ENCODE assay signal across 30 cellular contexts in genomic region chr9:17121264-17121663, GRCh38.
"Had no signal": no experiment of that assay in that cellular context is flagged by ENCODE, and none has a peak within 500 bp of the region (broad histone marks: within the 10 kb centered on the region; RNA-seq: fewer than 3 reads in every experiment).

No MANE protein-coding gene starts in this region.

- H3K27ac Mint-ChIP-seq: memory B cell; mesothelial cell of epicardium; naive B cell; nephron; stimulated activated memory B cell treated with anti-CD40 and anti-IgM and Interleukin-4, amounts not matched to agents 10 μg/mL and 1 μg/mL and 100 μg/mL, for 72 hours; type B pancreatic cell had no signal

- H3K4me3 ChIP-seq: dorsolateral prefrontal cortex, gastroesophageal sphincter, heart left ventricle, lung, mucosa of descending colon, ovary, psoas muscle, sigmoid colon, testis, tibial artery had no signal

- H3K36me3 Mint-ChIP-seq: memory B cell; mesothelial cell of epicardium; naive B cell; stimulated activated memory B cell treated with anti-CD40 and anti-IgM and Interleukin-4, amounts not matched to agents 10 μg/mL and 1 μg/mL and 100 μg/mL, for 72 hours; type B pancreatic cell had no signal

- H3K27ac ChIP-seq: dorsolateral prefrontal cortex, epithelial cell of prostate, gastroesophageal sphincter, heart left ventricle, ovary, psoas muscle, sigmoid colon, testis, tibial artery had no signal

- H3K27me3 Mint-ChIP-seq: memory B cell; stimulated activated memory B cell treated with anti-CD40 and anti-IgM and Interleukin-4, amounts not matched to agents 10 μg/mL and 1 μg/mL and 100 μg/mL, for 72 hours had no signal

- H3K4me3 Mint-ChIP-seq: memory B cell; mesothelial cell of epicardium; naive B cell; nephron; stimulated activated memory B cell treated with anti-CD40 and anti-IgM and Interleukin-4, amounts not matched to agents 10 μg/mL and 1 μg/mL and 100 μg/mL, for 72 hours; type B pancreatic cell had no signal

- FAIRE-seq: colon, kidney had no signal

- H3K9me3 ChIP-seq: gastroesophageal sphincter, heart left ventricle, mucosa of descending colon, ovary, psoas muscle, sigmoid colon, testis, tibial artery had no signal

- H3K36me3 ChIP-seq: gastroesophageal sphincter, heart left ventricle, ovary, sigmoid colon, tibial artery had no signal

- H3K27me3 ChIP-seq: dorsolateral prefrontal cortex, gastroesophageal sphincter, heart left ventricle, ovary, sigmoid colon, testis, tibial artery had no signal

- H3K4me1 ChIP-seq: heart left ventricle, psoas muscle, testis had no signal

- ATAC-seq: esophagus mucosa; gastroesophageal sphincter; heart left ventricle; left lobe of liver; mucosa of descending colon; psoas muscle; right cardiac atrium; stimulated activated memory B cell treated with anti-CD40 and anti-IgM and Interleukin-4, amounts not matched to agents 10 μg/mL and 1 μg/mL and 100 μg/mL, for 72 hours; stimulated activated naive CD8-positive, alpha-beta T cell treated with anti-CD3 and anti-CD28 coated beads, Interleukin-15, Interleukin-2, amounts not matched to agents 100 U/mL and 50 U/mL, for 24 hours had no signal

- H3K9me3 Mint-ChIP-seq: type B pancreatic cell had no signal

- H3K4me1 Mint-ChIP-seq: memory B cell; mesothelial cell of epicardium; naive B cell; nephron; stimulated activated memory B cell treated with anti-CD40 and anti-IgM and Interleukin-4, amounts not matched to agents 10 μg/mL and 1 μg/mL and 100 μg/mL, for 72 hours had no signal

- DNase-seq: dorsolateral prefrontal cortex; effector CD4-positive, alpha-beta T cell; foreskin fibroblast; heart left ventricle; hippocampal formation; kidney; mucosa of descending colon; naive B cell; occipital lobe; ovary; posterior cingulate gyrus; psoas muscle; right cardiac atrium; sigmoid colon; stimulated activated CD4-positive, alpha-beta T cell treated with anti-CD3 and anti-CD28 coated beads, Interleukin-4, amount 100 ng/mL, for 4 hours; stimulated activated naive CD8-positive, alpha-beta T cell treated with anti-CD3 and anti-CD28 coated beads, Interleukin-15, Interleukin-2, amounts not matched to agents 100 U/mL and 50 U/mL, for 24 hours; substantia nigra; testis; tibial artery had no signal
